Comparison of ENCODE assay signal across 8 cellular contexts in genomic region chr2:96174251-96175144, GRCh38. TPM values are rescaled to one million over a fixed set of nuclear protein-coding genes. Genes with fewer than 3 reads are reported as not detected.
DNase-seq lines count a peak whose midpoint lies in the region; ATAC-seq and TF ChIP-seq lines count a peak whose summit lies in the region.

No MANE protein-coding gene starts in this region.

- H3K36me3 ChIP-seq in osteoblast (ENCODE audit: insufficient read depth, low read length) (no peaks in the 10 kb centered on the region), thyroid gland (no peaks in the 10 kb centered on the region)

- peaks cover 21% of the 10 kb centered on the region for H3K4me1 ChIP-seq in osteoblast (ENCODE audit: insufficient read depth, low read length)
- H3K4me1 ChIP-seq in thyroid gland: no peaks in the 10 kb centered on the region

- H3K27ac ChIP-seq in osteoblast (ENCODE audit: low read depth, low read length): no peak overlapping the region
- H3K27ac ChIP-seq in thyroid gland: no peak overlapping the region

- ATAC-seq in GM21529 (IDR thresholded peaks at IDR 0.05; ENCODE audit: unreplicated experiment): peak; percentile 83

- TF ChIP-seq CTCF in LNCAP (IDR thresholded peaks at IDR 0.05): peak; percentile 84
- TF ChIP-seq CTCF in foreskin fibroblast (IDR thresholded peaks at IDR 0.05; ENCODE audit: low read depth, low read length): peak; percentile 85
- TF ChIP-seq CTCF in osteoblast (IDR thresholded peaks at IDR 0.05; ENCODE audit: extremely low read depth, low read depth, low read length): peak; percentile 97
- peak; percentile 68 to 90 (median 80) for TF ChIP-seq CTCF in thyroid gland (IDR thresholded peaks at IDR 0.05)

- 0 out of 2 replicates have a peak, but pooled peaks have one; percentile 33 for TF ChIP-seq POLR2A in Raji (IDR thresholded peaks at IDR 0.05; ENCODE audit: insufficient read depth, low read depth, low read length)
- TF ChIP-seq POLR2A in thyroid gland (IDR thresholded peaks at IDR 0.05): no peak

- H3K27me3 ChIP-seq in osteoblast (ENCODE audit: insufficient read depth, low read length): no peaks in the 10 kb centered on the region
- H3K27me3 ChIP-seq in thyroid gland: no peaks in the 10 kb centered on the region

- DNase-seq in D341Med (ENCODE audit: low spot score) (peak; percentile 88), foreskin fibroblast (peak; percentile 48 to 81), osteoblast (ENCODE audit: insufficient read length, low spot score, missing footprints) (peak; percentile 87), thyroid gland (peak; percentile 74 to 84)
- DNase-seq in activated T-helper 9 cell treated with anti-CD3 and anti-CD28 coated beads, Interleukin-2, amount 50 U/mL, for 16 hours (ENCODE audit: low read depth): peak; percentile 76

- H3K4me3 ChIP-seq in foreskin fibroblast (ENCODE audit: low read depth in 1 of 2, low read length in 2 of 2): no peak overlapping the region
- no peak overlapping the region for H3K4me3 ChIP-seq in osteoblast (ENCODE audit: insufficient read depth, low read length)
- H3K4me3 ChIP-seq in thyroid gland (replicated peaks in 1 of 3): no peak overlapping the region

- 49 to 52% methylated on average over 8 of the region's 8 CpGs for WGBS in thyroid gland, 2 donors

- intact Hi-C loops in thyroid gland (cut with DNase I): loop anchor here (5.0 to 10.0 kb wide), 2 partner anchors 37 to 150 kb away; partner anchors contain the start of gene ASTL

- no peaks in the 10 kb centered on the region for H3K79me2 ChIP-seq in osteoblast (ENCODE audit: insufficient read depth, low read length)

- no peak overlapping the region for H3K4me2 ChIP-seq in osteoblast (ENCODE audit: insufficient read depth, low read length)

- no peaks in the 10 kb centered on the region for H4K20me1 ChIP-seq in osteoblast (ENCODE audit: insufficient read depth, low read length)

- peaks cover 2% of the 10 kb centered on the region for H3K9me3 ChIP-seq in osteoblast (ENCODE audit: low read depth, low read length)
- H3K9me3 ChIP-seq in thyroid gland: no peaks in the 10 kb centered on the region

- H2AFZ ChIP-seq in osteoblast (ENCODE audit: low read length): no peak overlapping the region

RNA-seq across cellular contexts. Expression of gene DUSP2, which starts 29.3 kb away (rescaled TPM):
- total RNA-seq in osteoblast (2.7 and 3.3 TPM in 2 replicates), thyroid gland (1 to 10 TPM; 2.2 to 8.4 (median 2.4) TPM)

RNA-seq across cellular contexts. Expression of gene STARD7, which starts 34.1 kb away (rescaled TPM):
- total RNA-seq in osteoblast (139 and 163 TPM in 2 replicates), thyroid gland (100 to 1,000 TPM; 211 to 292 (median 266) TPM)

RNA-seq across cellular contexts. Expression of gene ASTL, which starts 36.2 kb away (rescaled TPM):
- not detected in 2 replicates for total RNA-seq in osteoblast
- total RNA-seq in thyroid gland: not detected

RNA-seq across cellular contexts. Expression of gene ADRA2B, which starts 58.1 kb away (rescaled TPM):
- under 0.01 TPM in 1 of 2 replicates, not detected in the other for total RNA-seq in osteoblast
- 1 to 10 TPM in 2 of 4 donors, under 1 TPM in 2; 0.13 to 2.1 (median 1.0) TPM for total RNA-seq in thyroid gland
